In the genomic region with DNA sequence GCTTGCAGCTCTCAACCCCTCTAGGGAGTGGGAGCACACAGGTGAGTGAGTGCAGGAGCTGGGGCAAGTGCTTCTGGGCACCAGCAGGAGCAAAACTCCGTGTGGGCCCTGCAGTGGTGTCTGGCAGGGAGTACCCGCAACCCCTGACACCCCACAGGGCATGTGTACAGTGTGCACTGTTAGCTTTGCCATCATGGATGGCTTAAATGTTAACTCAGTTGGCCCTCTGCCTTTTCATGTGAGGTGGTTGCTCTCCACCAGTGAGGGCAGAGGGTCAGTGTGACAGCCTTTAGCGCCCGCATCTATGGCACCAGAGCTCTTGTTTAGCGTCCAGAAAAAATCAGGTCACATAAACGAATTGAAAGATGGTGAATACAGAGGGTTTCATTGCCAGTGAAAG, we compare ENCODE assay signal across 25 cellular contexts.
A peak's percentile ranks its signal among the peaks of the same experiment; 100 is the strongest.
DNase-seq lines count a peak whose midpoint lies in the region; ATAC-seq, FAIRE-seq and TF ChIP-seq lines count a peak whose summit lies in the region.
"Had no signal": no experiment of that assay in that cellular context is flagged by ENCODE, and none has a peak within 500 bp of the region (broad histone marks: within the 10 kb centered on the region; RNA-seq: fewer than 3 reads in every experiment).

No MANE protein-coding gene starts in this region.

- intact Hi-C loops in right lobe of liver (cut with DNase I), result no loop called here
- intact Hi-C loops in HepG2 (cut with micrococcal nuclease; ENCODE audit: unreplicated experiment), result no loop called here
- intact Hi-C loops in OCI-LY7 (cut with micrococcal nuclease; ENCODE audit: unreplicated experiment), result loop anchor here (5.0 kb wide), 1 partner anchor 44 kb away; no protein-coding TSS in a partner anchor
- intact Hi-C loops in naive thymus-derived CD4-positive, alpha-beta T cell (cut with micrococcal nuclease), result no loop called here

- in situ Hi-C loops in HepG2 (cut with HindIII; ENCODE audit: extremely low pct_ligation_motif_present, low pct_unique_long_range_greater_than_20kb), result no loop called here

- H3K27ac ChIP-seq in right lobe of liver, result no peak overlapping the region
- H3K27ac ChIP-seq in HepG2 (ENCODE audit: extremely low read length, insufficient read depth, low read length), result no peak overlapping the region
- peak overlapping the region; percentile 42 for H3K27ac ChIP-seq in OCI-LY7 (ENCODE audit: low read depth, low read length, poor library complexity, severe bottlenecking)
- H3K27ac ChIP-seq in naive thymus-derived CD4-positive, alpha-beta T cell (ENCODE audit: low read depth, low read length), result no peak overlapping the region
- H3K27ac ChIP-seq: 22Rv1, BLaER1, C4-2B had no signal

- no peaks in the 10 kb centered on the region for H3K9me3 ChIP-seq in right lobe of liver
- peaks cover 16% of the 10 kb centered on the region for H3K9me3 ChIP-seq in HepG2 (ENCODE audit: low read length)
- no peaks in the 10 kb centered on the region for H3K9me3 ChIP-seq in OCI-LY7 (ENCODE audit: low read length)
- no peaks in the 10 kb centered on the region for H3K9me3 ChIP-seq in naive thymus-derived CD4-positive, alpha-beta T cell (ENCODE audit: control insufficient read depth in 2 of 3, low read length in 3 of 3)
- H3K9me3 ChIP-seq: Caco-2, HAP-1 had no signal

- H4K20me1 ChIP-seq in HepG2 (ENCODE audit: insufficient read depth, low read length) (no peaks in the 10 kb centered on the region), OCI-LY7 (ENCODE audit: insufficient read depth, low read length) (no peaks in the 10 kb centered on the region)
- H4K20me1 ChIP-seq: BLaER1 had no signal

- POLR2A ChIA-PET in HepG2 (lab: Yijun Ruan, JAX) (no interaction called here), OCI-LY7 (lab: Charles Lee) (interaction anchor here (0.7 to 2.5 kb wide), 3 partner anchors 12 to 119 kb away, joined by 3 to 11 read pairs (median 4); no protein-coding TSS in a partner anchor)
- POLR2A ChIA-PET in activated CD8-positive, alpha-beta T cell treated with anti-CD3 and anti-CD28 coated beads, Interleukin-2, amount 10 ng/mL, durations not matched to agents 7 days and 5 days (lab: Charles Lee), result no interaction called here
- POLR2A ChIA-PET in naive thymus-derived CD4-positive, alpha-beta T cell (lab: Charles Lee), result no interaction called here

- H3K4me1 ChIP-seq in right lobe of liver (no peaks in the 10 kb centered on the region), HepG2 (ENCODE audit: insufficient read depth, low read length) (no peaks in the 10 kb centered on the region), OCI-LY7 (ENCODE audit: insufficient read depth, low read length, poor library complexity, severe bottlenecking) (peaks cover 17% of the 10 kb centered on the region)
- H3K4me1 ChIP-seq in naive thymus-derived CD4-positive, alpha-beta T cell (ENCODE audit: control insufficient read depth in 2 of 2, insufficient read depth in 2 of 2, low read length in 2 of 2), result no peaks in the 10 kb centered on the region
- H3K4me1 ChIP-seq: BLaER1, Caco-2 had no signal

- ATAC-seq in right lobe of liver, result peak; percentile 39 to 92 (median 62)
- ATAC-seq in HepG2, result no peak
- peak; percentile 96 for ATAC-seq in left lobe of liver
- ATAC-seq in activated CD8-positive, alpha-beta T cell treated with anti-CD3 and anti-CD28 coated beads, Interleukin-2, amount 10 ng/mL, durations not matched to agents 7 days and 5 days, result no peak
- no peak for ATAC-seq in stimulated activated effector memory CD8-positive, alpha-beta T cell treated with anti-CD3 and anti-CD28 coated beads, Interleukin-12 subunit alpha, Interleukin-12 subunit beta, amount 100 ng/mL, for 72 hours
- ATAC-seq in naive thymus-derived CD4-positive, alpha-beta T cell, result no peak
- ATAC-seq: CD8-positive, alpha-beta T cell; GM12878 had no signal

- H3K4me3 Mint-ChIP-seq in activated CD8-positive, alpha-beta T cell treated with anti-CD3 and anti-CD28 coated beads, Interleukin-2, amount 10 ng/mL, durations not matched to agents 7 days and 5 days, result no peak overlapping the region
- no peak overlapping the region for H3K4me3 Mint-ChIP-seq in stimulated activated effector memory CD8-positive, alpha-beta T cell treated with anti-CD3 and anti-CD28 coated beads, Interleukin-12 subunit alpha, Interleukin-12 subunit beta, amount 100 ng/mL, for 72 hours
- H3K4me3 Mint-ChIP-seq in naive thymus-derived CD4-positive, alpha-beta T cell, result no peak overlapping the region
- H3K4me3 Mint-ChIP-seq: B cell; CD4-positive, CD25-positive, alpha-beta regulatory T cell; CD8-positive, alpha-beta T cell; HFFc6 had no signal

- H3K27me3 Mint-ChIP-seq in activated CD8-positive, alpha-beta T cell treated with anti-CD3 and anti-CD28 coated beads, Interleukin-2, amount 10 ng/mL, durations not matched to agents 7 days and 5 days (ENCODE audit: low read depth), result peaks cover 2% of the 10 kb centered on the region
- peaks cover under 1 to 24% (median 8%) of the 10 kb centered on the region in 5 donors for H3K27me3 Mint-ChIP-seq in naive thymus-derived CD4-positive, alpha-beta T cell

- no peak overlapping the region for H3K9ac ChIP-seq in HepG2 (ENCODE audit: insufficient read depth, low read depth, low read length)
- H3K9ac ChIP-seq: BLaER1 had no signal

- H3K79me2 ChIP-seq in HepG2 (ENCODE audit: insufficient read depth, low read length) (no peaks in the 10 kb centered on the region), OCI-LY7 (ENCODE audit: insufficient read depth, low read depth, low read length) (no peaks in the 10 kb centered on the region)

- H3K4me1 Mint-ChIP-seq in activated CD8-positive, alpha-beta T cell treated with anti-CD3 and anti-CD28 coated beads, Interleukin-2, amount 10 ng/mL, durations not matched to agents 7 days and 5 days (ENCODE audit: low read depth), result no peaks in the 10 kb centered on the region
- H3K4me1 Mint-ChIP-seq in stimulated activated effector memory CD8-positive, alpha-beta T cell treated with anti-CD3 and anti-CD28 coated beads, Interleukin-12 subunit alpha, Interleukin-12 subunit beta, amount 100 ng/mL, for 72 hours, result no peaks in the 10 kb centered on the region
- H3K4me1 Mint-ChIP-seq in naive thymus-derived CD4-positive, alpha-beta T cell, result no peaks in the 10 kb centered on the region
- H3K4me1 Mint-ChIP-seq: CD4-positive, CD25-positive, alpha-beta regulatory T cell had no signal

- TF ChIP-seq CTCF in right lobe of liver (IDR thresholded peaks at IDR 0.05) (no peak), HepG2 (CRISPR knock-in tag; IDR thresholded peaks at IDR 0.05) (no peak), OCI-LY7 (conservative IDR thresholded peaks at IDR 0.05; ENCODE audit: low read length) (no peak)

- no peaks in the 10 kb centered on the region for H3K36me3 ChIP-seq in right lobe of liver
- H3K36me3 ChIP-seq in HepG2 (replicated peaks in 1 of 2; ENCODE audit: control insufficient read depth in 1 of 2, insufficient read depth in 2 of 2, low read length in 2 of 2), result no peaks in the 10 kb centered on the region
- H3K36me3 ChIP-seq in OCI-LY7 (ENCODE audit: insufficient read depth, low read length), result no peaks in the 10 kb centered on the region
- no peaks in the 10 kb centered on the region for H3K36me3 ChIP-seq in naive thymus-derived CD4-positive, alpha-beta T cell (ENCODE audit: control insufficient read depth in 2 of 3, insufficient read depth in 3 of 3, low read length in 3 of 3)
- H3K36me3 ChIP-seq: HAP-1 had no signal

- H3K9me3 Mint-ChIP-seq in activated CD8-positive, alpha-beta T cell treated with anti-CD3 and anti-CD28 coated beads, Interleukin-2, amount 10 ng/mL, durations not matched to agents 7 days and 5 days (ENCODE audit: insufficient read depth), result no peaks in the 10 kb centered on the region
- H3K9me3 Mint-ChIP-seq in stimulated activated effector memory CD8-positive, alpha-beta T cell treated with anti-CD3 and anti-CD28 coated beads, Interleukin-12 subunit alpha, Interleukin-12 subunit beta, amount 100 ng/mL, for 72 hours, result no peaks in the 10 kb centered on the region
- H3K9me3 Mint-ChIP-seq in naive thymus-derived CD4-positive, alpha-beta T cell, result peaks cover 0 to 19% (median 5%) of the 10 kb centered on the region in 11 donors
- H3K9me3 Mint-ChIP-seq: CD8-positive, alpha-beta T cell; HFFc6 had no signal

- CTCF ChIA-PET in HepG2 (lab: Yijun Ruan, JAX; ENCODE audit: low intra/inter-chr PET ratio, low total read pairs) (no interaction called here), OCI-LY7 (lab: Charles Lee; ENCODE audit: unreplicated experiment) (no interaction called here)
- CTCF ChIA-PET in activated CD8-positive, alpha-beta T cell treated with anti-CD3 and anti-CD28 coated beads, Interleukin-2, amount 10 ng/mL, durations not matched to agents 7 days and 5 days (lab: Charles Lee), result no interaction called here
- CTCF ChIA-PET in naive thymus-derived CD4-positive, alpha-beta T cell (lab: Charles Lee), result no interaction called here

- BruUV-seq in HepG2 (replicated peaks; lab: Mats Ljungman, UMichigan), result no TSS peak
- BruUV-seq in OCI-LY7 (replicated peaks; lab: Mats Ljungman, UMichigan), result no TSS peak

- H2AFZ ChIP-seq in HepG2 (ENCODE audit: low read length) (no peak overlapping the region), OCI-LY7 (ENCODE audit: low read length) (no peak overlapping the region)

- no peak for TF ChIP-seq RAD21 in HepG2 (CRISPR knock-in tag; IDR thresholded peaks at IDR 0.05)

- WGBS in right lobe of liver (ENCODE audit: insufficient coverage, low coverage, low lambda C conversion rate, missing lambda C conversion rate), result 63% methylated on average over 4 of the region's 6 CpGs
- 2% methylated on average over 5 of the region's 6 CpGs for WGBS in HepG2 (ENCODE audit: low lambda C conversion rate)

- no peaks in the 10 kb centered on the region for H3K9me2 ChIP-seq in OCI-LY7 (ENCODE audit: insufficient read depth, low read length)

- H3K4me3 ChIP-seq in right lobe of liver (no peak overlapping the region), HepG2 (replicated peaks in 1 of 3; ENCODE audit: insufficient read depth in 1 of 3, low read depth in 2 of 3, low read length in 3 of 3) (no peak overlapping the region), OCI-LY7 (ENCODE audit: low read depth, low read length, poor library complexity, severe bottlenecking) (no peak overlapping the region)
- no peak overlapping the region for H3K4me3 ChIP-seq in naive thymus-derived CD4-positive, alpha-beta T cell (ENCODE audit: low read length)
- H3K4me3 ChIP-seq: BLaER1, GM12878, HAP-1 had no signal

- no peak for TF ChIP-seq POLR2A in right lobe of liver (IDR thresholded peaks at IDR 0.05)
- no peak for TF ChIP-seq POLR2A in HepG2 (IDR thresholded peaks at IDR 0.05; ENCODE audit: insufficient read depth in 1 of 2, low read depth in 2 of 2, low read length in 2 of 2)

- H3K4me2 ChIP-seq in HepG2 (ENCODE audit: low read depth, low read length) (no peak overlapping the region), OCI-LY7 (ENCODE audit: low read length) (no peak overlapping the region)
- H3K4me2 ChIP-seq: BLaER1 had no signal

- no peak for FAIRE-seq in HepG2 (lab: Jason Lieb, UNC)
- FAIRE-seq: A204.1, GM12878, GM18507, H54 had no signal

- H3K27me3 ChIP-seq in right lobe of liver (no peaks in the 10 kb centered on the region), HepG2 (ENCODE audit: control insufficient read depth in 1 of 2, insufficient read depth in 2 of 2, low read length in 2 of 2) (no peaks in the 10 kb centered on the region; a peak in 2 of 5 replicates)
- H3K27me3 ChIP-seq in naive thymus-derived CD4-positive, alpha-beta T cell (ENCODE audit: control insufficient read depth in 2 of 2, insufficient read depth in 2 of 2, low read length in 2 of 2), result no peaks in the 10 kb centered on the region
- H3K27me3 ChIP-seq: BLaER1 had no signal

- no peak overlapping the region for H3K27ac Mint-ChIP-seq in activated CD8-positive, alpha-beta T cell treated with anti-CD3 and anti-CD28 coated beads, Interleukin-2, amount 10 ng/mL, durations not matched to agents 7 days and 5 days
- H3K27ac Mint-ChIP-seq in stimulated activated effector memory CD8-positive, alpha-beta T cell treated with anti-CD3 and anti-CD28 coated beads, Interleukin-12 subunit alpha, Interleukin-12 subunit beta, amount 100 ng/mL, for 72 hours, result no peak overlapping the region
- no peak overlapping the region for H3K27ac Mint-ChIP-seq in naive thymus-derived CD4-positive, alpha-beta T cell
- H3K27ac Mint-ChIP-seq: B cell; CD4-positive, CD25-positive, alpha-beta regulatory T cell; CD8-positive, alpha-beta T cell; HFFc6 had no signal

- DNase-seq in right lobe of liver (peak in 1 of 3 donors; percentile 71), HepG2 (ENCODE audit: low spot score) (no peak), OCI-LY7 (ENCODE audit: low spot score) (no peak), left lobe of liver (ENCODE audit: low spot score) (peak; percentile 61)
- DNase-seq in activated CD8-positive, alpha-beta T cell treated with anti-CD3 and anti-CD28 coated beads, Interleukin-2, amount 10 ng/mL, durations not matched to agents 7 days and 5 days, result no peak
- DNase-seq in stimulated activated effector memory CD8-positive, alpha-beta T cell treated with anti-CD3 and anti-CD28 coated beads, Interleukin-12 subunit alpha, Interleukin-12 subunit beta, amount 100 ng/mL, for 72 hours (ENCODE audit: low spot score in 2 of 2), result no peak
- DNase-seq in naive thymus-derived CD4-positive, alpha-beta T cell, result no peak
- DNase-seq: Caco-2; CD4-positive, CD25-positive, alpha-beta regulatory T cell; CD8-positive, alpha-beta T cell; DMS153; DND-41; EL; GDM1; GOT3; HFFc6 had no signal

- TF ChIP-seq EP300 in HepG2 (IDR thresholded peaks at IDR 0.05; ENCODE audit: low read depth in 2 of 2, low read length in 2 of 2) (no peak), HepG2 (CRISPR knock-in tag; IDR thresholded peaks at IDR 0.05; ENCODE audit: borderline replicate concordance) (no peak)

- no peaks in the 10 kb centered on the region for H3K36me3 Mint-ChIP-seq in activated CD8-positive, alpha-beta T cell treated with anti-CD3 and anti-CD28 coated beads, Interleukin-2, amount 10 ng/mL, durations not matched to agents 7 days and 5 days (ENCODE audit: low read depth)
- H3K36me3 Mint-ChIP-seq in stimulated activated effector memory CD8-positive, alpha-beta T cell treated with anti-CD3 and anti-CD28 coated beads, Interleukin-12 subunit alpha, Interleukin-12 subunit beta, amount 100 ng/mL, for 72 hours, result no peaks in the 10 kb centered on the region
- no peaks in the 10 kb centered on the region for H3K36me3 Mint-ChIP-seq in naive thymus-derived CD4-positive, alpha-beta T cell
- H3K36me3 Mint-ChIP-seq: CD4-positive, CD25-positive, alpha-beta regulatory T cell; CD8-positive, alpha-beta T cell had no signal

Comparison
In these comparisons a context has a peak if more than half of its experiments do, and no peak if none do; other contexts are left out.
1. ATAC-seq: peak in right lobe of liver (4 of 4) and left lobe of liver (single experiment); none in HepG2 (single experiment), activated CD8-positive, alpha-beta T cell treated with anti-CD3 and anti-CD28 coated beads, Interleukin-2, amount 10 ng/mL, durations not matched to agents 7 days and 5 days (single experiment), stimulated activated effector memory CD8-positive, alpha-beta T cell treated with anti-CD3 and anti-CD28 coated beads, Interleukin-12 subunit alpha, Interleukin-12 subunit beta, amount 100 ng/mL, for 72 hours (single experiment) and naive thymus-derived CD4-positive, alpha-beta T cell (single experiment).